In genomic region chr10:75057680-75058079, GRCh38 we compare ENCODE assay signal across 18 cellular contexts.
"Had no signal": no experiment of that assay in that cellular context is flagged by ENCODE, and none has a peak within 500 bp of the region (broad histone marks: within the 10 kb centered on the region; RNA-seq: fewer than 3 reads in every experiment).

No MANE protein-coding gene starts in this region.

- H3K27ac Mint-ChIP-seq: activated CD4-positive, alpha-beta T cell treated with anti-CD3 and anti-CD28 coated beads for 36 hours; activated CD8-positive, alpha-beta T cell treated with anti-CD3 and anti-CD28 coated beads for 36 hours; activated T-helper 1 cell treated with anti-CD3 and anti-CD28 coated beads, Interleukin-12 subunit alpha, Interleukin-12 subunit beta, Interleukin-2, Interleukin-4 antibody, amounts not matched to agents 30 ng/mL and 10 ng/mL and 1 ng/mL, durations not matched to agents 14 hours and 24 hours and 36 hours had no signal

- H3K36me3 ChIP-seq: heart right ventricle, stomach, thyroid gland, uterus had no signal

- H3K9me3 ChIP-seq: heart right ventricle, stomach, thyroid gland, uterus had no signal

- H3K4me1 ChIP-seq: stomach, thyroid gland, uterus had no signal

- H3K4me3 Mint-ChIP-seq: activated CD4-positive, alpha-beta T cell treated with anti-CD3 and anti-CD28 coated beads for 36 hours; activated CD8-positive, alpha-beta T cell treated with anti-CD3 and anti-CD28 coated beads for 36 hours; activated T-helper 1 cell treated with anti-CD3 and anti-CD28 coated beads, Interleukin-12 subunit alpha, Interleukin-12 subunit beta, Interleukin-2, Interleukin-4 antibody, amounts not matched to agents 30 ng/mL and 10 ng/mL and 1 ng/mL, durations not matched to agents 14 hours and 24 hours and 36 hours had no signal

- H3K27me3 Mint-ChIP-seq: activated CD4-positive, alpha-beta T cell treated with anti-CD3 and anti-CD28 coated beads for 36 hours; activated CD8-positive, alpha-beta T cell treated with anti-CD3 and anti-CD28 coated beads for 36 hours had no signal

- H3K9ac ChIP-seq: parathyroid adenoma had no signal

- H2AFZ ChIP-seq: parathyroid adenoma had no signal

- FAIRE-seq: bronchial epithelial cell, endometrium, frontal cortex had no signal

- H3K79me2 ChIP-seq: parathyroid adenoma had no signal

- H3K4me3 ChIP-seq: dorsolateral prefrontal cortex, heart right ventricle, stomach, thyroid gland, uterus had no signal

- H3K27me3 ChIP-seq: dorsolateral prefrontal cortex, heart right ventricle, stomach, thyroid gland, uterus had no signal

- H3K4me1 Mint-ChIP-seq: activated CD4-positive, alpha-beta T cell treated with anti-CD3 and anti-CD28 coated beads for 36 hours had no signal

- H3K27ac ChIP-seq: dorsolateral prefrontal cortex, heart right ventricle, parathyroid adenoma, stomach, thyroid gland, VCaP had no signal

- H3K9me3 Mint-ChIP-seq: activated CD8-positive, alpha-beta T cell treated with anti-CD3 and anti-CD28 coated beads for 36 hours; activated T-helper 1 cell treated with anti-CD3 and anti-CD28 coated beads, Interleukin-12 subunit alpha, Interleukin-12 subunit beta, Interleukin-2, Interleukin-4 antibody, amounts not matched to agents 30 ng/mL and 10 ng/mL and 1 ng/mL, durations not matched to agents 14 hours and 24 hours and 36 hours had no signal

- ATAC-seq: activated CD4-positive, alpha-beta T cell treated with anti-CD3 and anti-CD28 coated beads for 36 hours; activated CD8-positive, alpha-beta T cell treated with anti-CD3 and anti-CD28 coated beads for 36 hours; heart right ventricle had no signal

- DNase-seq: activated CD4-positive, alpha-beta T cell treated with anti-CD3 and anti-CD28 coated beads for 36 hours; activated CD8-positive, alpha-beta memory T cell treated with anti-CD3 and anti-CD28 coated beads, Interleukin-2, amount 50 U/mL, for 48 hours; activated CD8-positive, alpha-beta T cell treated with anti-CD3 and anti-CD28 coated beads for 36 hours; activated naive CD4-positive, alpha-beta T cell; dorsolateral prefrontal cortex; heart right ventricle; kidney glomerular epithelial cell; midbrain; stimulated activated CD4-positive, alpha-beta T cell treated with anti-CD3 and anti-CD28 coated beads, Interleukin-4, amount 100 ng/mL, for 4 hours; stomach; thyroid gland; uterus had no signal
